ENCODE assay signal across 21 cellular contexts in genomic region chr21:40707271-40707670, GRCh38.
"Had no signal": no experiment of that assay in that cellular context is flagged by ENCODE, and none has a peak within 500 bp of the region (broad histone marks: within the 10 kb centered on the region; RNA-seq: fewer than 3 reads in every experiment).

No MANE protein-coding gene starts in this region.

- H3K9me3 ChIP-seq: lower lobe of right lung, right atrium auricular region, tibial artery, vagina had no signal

- H2AFZ ChIP-seq: hepatocyte had no signal

- H3K79me2 ChIP-seq: hepatocyte had no signal

- H3K4me2 ChIP-seq: hepatocyte had no signal

- H3K9me3 Mint-ChIP-seq: activated naive CD4-positive, alpha-beta T cell treated with anti-CD3 and anti-CD28 coated beads for 36 hours; activated T-cell treated with anti-CD3 and anti-CD28 coated beads, Interleukin-2, amount 50 U/mL, for 4 hours; nephron had no signal

- H3K36me3 ChIP-seq: cardiac muscle cell, lower lobe of right lung, right atrium auricular region, tibial artery, vagina had no signal

- H3K27ac Mint-ChIP-seq: activated naive CD4-positive, alpha-beta T cell treated with anti-CD3 and anti-CD28 coated beads for 36 hours; effector memory CD8-positive, alpha-beta T cell; nephron; T-helper 17 cell had no signal

- H3K27me3 ChIP-seq: cardiac muscle cell, hepatocyte, right atrium auricular region, tibial artery, vagina had no signal

- H3K4me1 Mint-ChIP-seq: nephron, T-helper 17 cell had no signal

- H3K4me3 Mint-ChIP-seq: activated naive CD4-positive, alpha-beta T cell treated with anti-CD3 and anti-CD28 coated beads for 36 hours; activated T-cell treated with anti-CD3 and anti-CD28 coated beads, Interleukin-2, amount 50 U/mL, for 4 hours; effector memory CD8-positive, alpha-beta T cell; nephron; T-helper 17 cell had no signal

- H3K4me1 ChIP-seq: lower lobe of right lung, right atrium auricular region, tibial artery, vagina had no signal

- H3K27ac ChIP-seq: cardiac muscle cell, hepatocyte, lower lobe of right lung, right atrium auricular region, tibial artery, vagina, VCaP had no signal

- H3K4me3 ChIP-seq: cardiac muscle cell, hepatocyte, lower lobe of right lung, right atrium auricular region, tibial artery, vagina had no signal

- ATAC-seq: activated T-cell treated with anti-CD3 and anti-CD28 coated beads, Interleukin-2, amount 50 U/mL, for 4 hours; effector memory CD8-positive, alpha-beta T cell; left colon; lower lobe of right lung; stimulated activated naive CD8-positive, alpha-beta T cell treated with anti-CD3 and anti-CD28 coated beads, Interleukin-15, Interleukin-2, amounts not matched to agents 100 U/mL and 50 U/mL, for 24 hours; T-helper 17 cell had no signal

- H3K27me3 Mint-ChIP-seq: effector memory CD8-positive, alpha-beta T cell had no signal

- DNase-seq: activated CD4-positive, alpha-beta T cell treated with anti-CD3 and anti-CD28 coated beads, Interleukin-2, amount 50 U/mL, for 1 hour; activated CD4-positive, CD25-positive, alpha-beta regulatory T cell treated with anti-CD3 and anti-CD28 coated beads, Interleukin-2, amount 50 U/mL, for 72 hours; activated CD8-positive, alpha-beta memory T cell treated with anti-CD3 and anti-CD28 coated beads, Interleukin-2, amount 50 U/mL, for 4 hours; activated naive CD4-positive, alpha-beta T cell treated with anti-CD3 and anti-CD28 coated beads for 36 hours; activated T-cell treated with anti-CD3 and anti-CD28 coated beads, Interleukin-2, amount 50 U/mL, for 4 hours; aorta; effector memory CD8-positive, alpha-beta T cell; foreskin fibroblast; left colon; lower lobe of right lung; nucleus accumbens; stimulated activated naive CD8-positive, alpha-beta T cell treated with anti-CD3 and anti-CD28 coated beads, Interleukin-15, Interleukin-2, amounts not matched to agents 100 U/mL and 50 U/mL, for 24 hours; substantia nigra; T-helper 17 cell; tibial artery had no signal
